In the genomic region with DNA sequence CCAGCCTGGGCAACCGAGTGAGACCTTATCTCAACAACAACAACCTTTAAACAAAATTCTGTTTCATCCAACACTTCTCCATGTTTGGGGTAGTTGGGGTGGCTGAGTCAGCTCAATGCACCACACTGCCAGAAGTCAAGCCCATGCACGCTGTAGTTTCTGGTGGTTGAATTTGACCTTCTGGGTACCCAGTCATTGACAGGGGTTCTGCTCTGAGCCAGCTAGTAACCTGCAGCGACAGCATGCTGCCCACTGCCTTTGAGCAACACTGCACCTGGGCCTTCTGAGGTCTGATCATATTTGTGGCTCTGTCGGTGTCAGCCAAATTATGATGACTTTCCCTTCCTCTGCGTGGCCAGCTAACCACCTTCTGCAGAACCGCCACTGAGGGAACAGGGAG, we compare ENCODE assay signal across 1 cellular context.
TF ChIP-seq lines count a peak whose summit lies in the region.

No MANE protein-coding gene starts in this region.

TF ChIP-seq in IMR-90, 13 proteins besides CTCF, POLR2A, EP300 and RAD21:
- no peak for TF ChIP-seq BHLHE40 (IDR thresholded peaks at IDR 0.05; ENCODE audit: low read depth, low read length)
- no peak for TF ChIP-seq RFX5 (IDR thresholded peaks at IDR 0.05; ENCODE audit: low read depth, low read length)
- TF ChIP-seq SMC3 (IDR thresholded peaks at IDR 0.05; ENCODE audit: low read depth, low read length) = no peak
- no peak for TF ChIP-seq NFE2L2 (IDR thresholded peaks at IDR 0.05; ENCODE audit: low read depth, low read length)
- TF ChIP-seq, protein P1, sequence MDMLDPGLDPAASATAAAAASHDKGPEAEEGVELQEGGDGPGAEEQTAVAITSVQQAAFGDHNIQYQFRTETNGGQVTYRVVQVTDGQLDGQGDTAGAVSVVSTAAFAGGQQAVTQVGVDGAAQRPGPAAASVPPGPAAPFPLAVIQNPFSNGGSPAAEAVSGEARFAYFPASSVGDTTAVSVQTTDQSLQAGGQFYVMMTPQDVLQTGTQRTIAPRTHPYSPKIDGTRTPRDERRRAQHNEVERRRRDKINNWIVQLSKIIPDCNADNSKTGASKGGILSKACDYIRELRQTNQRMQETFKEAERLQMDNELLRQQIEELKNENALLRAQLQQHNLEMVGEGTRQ (IDR thresholded peaks at IDR 0.05; ENCODE audit: low read depth, low read length) = no peak
- no peak for TF ChIP-seq RCOR1 (IDR thresholded peaks at IDR 0.05; ENCODE audit: insufficient replicate concordance, low read length)
- TF ChIP-seq MXI1 (IDR thresholded peaks at IDR 0.05; ENCODE audit: borderline replicate concordance, low read depth, low read length) = no peak
- no peak for TF ChIP-seq FOS (IDR thresholded peaks at IDR 0.05; ENCODE audit: low read depth, low read length)
- no peak for TF ChIP-seq CEBPB (IDR thresholded peaks at IDR 0.05; ENCODE audit: low read depth, low read length)
- TF ChIP-seq MAZ (IDR thresholded peaks at IDR 0.05; ENCODE audit: borderline replicate concordance, low read depth, low read length) = no peak
- TF ChIP-seq CHD1 (IDR thresholded peaks at IDR 0.05; ENCODE audit: low read depth, low read length) = no peak
- TF ChIP-seq MAFK (IDR thresholded peaks at IDR 0.05; ENCODE audit: low read depth, low read length) = no peak
- TF ChIP-seq, protein P2, sequence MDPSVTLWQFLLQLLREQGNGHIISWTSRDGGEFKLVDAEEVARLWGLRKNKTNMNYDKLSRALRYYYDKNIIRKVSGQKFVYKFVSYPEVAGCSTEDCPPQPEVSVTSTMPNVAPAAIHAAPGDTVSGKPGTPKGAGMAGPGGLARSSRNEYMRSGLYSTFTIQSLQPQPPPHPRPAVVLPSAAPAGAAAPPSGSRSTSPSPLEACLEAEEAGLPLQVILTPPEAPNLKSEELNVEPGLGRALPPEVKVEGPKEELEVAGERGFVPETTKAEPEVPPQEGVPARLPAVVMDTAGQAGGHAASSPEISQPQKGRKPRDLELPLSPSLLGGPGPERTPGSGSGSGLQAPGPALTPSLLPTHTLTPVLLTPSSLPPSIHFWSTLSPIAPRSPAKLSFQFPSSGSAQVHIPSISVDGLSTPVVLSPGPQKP (IDR thresholded peaks at IDR 0.05; ENCODE audit: borderline replicate concordance, low read depth, low read length) = no peak
